ENCODE assay signal across 12 cellular contexts in the genomic region with DNA sequence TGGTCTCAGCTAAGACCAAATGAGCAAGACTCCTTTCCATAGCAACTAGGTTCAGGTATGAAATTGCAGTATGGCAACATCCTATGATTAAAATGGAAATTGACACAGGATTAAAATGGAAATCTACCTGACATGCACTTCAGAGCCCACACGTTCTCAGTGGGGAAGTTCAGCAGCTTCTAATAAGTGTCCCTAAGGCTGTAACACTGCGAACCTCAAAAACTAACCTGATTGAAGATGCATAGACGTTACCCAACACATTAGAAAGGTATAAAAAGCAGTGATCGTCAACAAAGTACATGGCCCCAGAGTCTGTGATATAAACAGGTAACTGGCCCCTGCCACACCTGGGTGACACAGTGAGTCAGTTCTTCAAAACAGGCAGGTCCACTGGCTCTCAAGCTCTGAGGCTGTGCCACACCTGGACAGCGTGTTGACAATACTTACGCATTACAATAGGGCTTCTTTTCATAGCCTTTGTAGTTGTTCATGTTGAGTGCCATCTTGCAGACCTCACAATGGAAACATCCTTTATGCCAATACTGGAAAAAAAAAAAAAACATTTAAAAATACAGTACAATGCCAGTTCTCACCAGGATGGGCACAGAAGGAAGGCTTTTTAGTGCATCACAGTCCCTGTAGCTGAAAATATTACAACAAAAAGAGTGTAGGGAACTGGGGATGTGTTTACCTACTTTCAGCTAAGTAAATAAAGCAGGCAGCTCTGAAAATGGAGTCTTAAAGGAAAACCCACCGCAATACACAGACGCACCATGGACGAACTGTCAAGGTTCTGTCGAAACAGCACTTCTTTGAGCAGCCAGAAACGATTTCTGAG.
DNase-seq lines count a peak whose midpoint lies in the region; ATAC-seq, FAIRE-seq and TF ChIP-seq lines count a peak whose summit lies in the region.
"Had no signal": no experiment of that assay in that cellular context is flagged by ENCODE, and none has a peak within 500 bp of the region (broad histone marks: within the 10 kb centered on the region; RNA-seq: fewer than 3 reads in every experiment).

No MANE protein-coding gene starts in this region.

- peak overlapping the region in 9 of 12 donors; percentile 52 to 74 (median 65) for H3K4me3 ChIP-seq in heart left ventricle
- peak overlapping the region; percentile 94 for H3K4me3 ChIP-seq in bronchial epithelial cell (ENCODE audit: low read depth, low read length)
- peak overlapping the region; percentile 53 to 77 (median 64) for H3K4me3 ChIP-seq in liver (ENCODE audit: low read depth in 1 of 3, low read length in 3 of 3)
- H3K4me3 ChIP-seq in urinary bladder (ENCODE audit: low read depth, low read length): peak overlapping the region; percentile 64
- H3K4me3 ChIP-seq in BE2C (ENCODE audit: low read depth, low read length): no peak overlapping the region; the same call in 1 of the 2 replicates
- H3K4me3 ChIP-seq: BLaER1 treated with 17β-estradiol and CSF1 and Interleukin-3, amounts not matched to agents 10 nM and 100 nM had no signal

- DNase-seq in heart left ventricle (no peak), left ventricle myocardium superior (no peak), bronchial epithelial cell (ENCODE audit: low read depth) (no peak), NCI-H2196 treated with DMSO at 0.1 percent for 48 hours (lab: John Stamatoyannopoulos, UW; ENCODE audit: unreplicated experiment) (no peak), BE2C (no peak)
- no peak for DNase-seq in activated CD4-positive, alpha-beta T cell treated with anti-CD3 and anti-CD28 coated beads, Interleukin-2, amount 50 U/mL, for 4 hours
- DNase-seq: activated gamma-delta T cell treated with Interleukin-2 at 50 U/mL for 16 hours; stimulated activated CD4-positive, alpha-beta T cell treated with anti-CD3 and anti-CD28 coated beads, Interleukin-1b, Interleukin-23, amount 100 ng/mL, for 48 hours; T-helper 17 cell had no signal

- H3K4me1 ChIP-seq in heart left ventricle (peaks cover 0 to 26% (median 6%) of the 10 kb centered on the region in 12 donors), liver (ENCODE audit: control insufficient read depth in 4 of 4, insufficient read depth in 4 of 4, low read length in 3 of 4) (peaks cover 7 to 28% (median 14%) of the 10 kb centered on the region in 4 donors), urinary bladder (ENCODE audit: insufficient read depth) (no peaks in the 10 kb centered on the region), BE2C (no peaks in the 10 kb centered on the region)

- no peak for TF ChIP-seq CTCF in heart left ventricle (IDR thresholded peaks at IDR 0.05)
- no peak for TF ChIP-seq CTCF in bronchial epithelial cell (IDR thresholded peaks at IDR 0.05; ENCODE audit: insufficient read depth, low read length, severe bottlenecking)
- no peak for TF ChIP-seq CTCF in liver (IDR thresholded peaks at IDR 0.05; ENCODE audit: low read depth, low read length, missing input control)
- no peak for TF ChIP-seq CTCF in BE2C (IDR thresholded peaks at IDR 0.05; ENCODE audit: low read depth, low read length)

- H3K27me3 ChIP-seq in heart left ventricle (peaks cover 0 to 31% (median 0%) of the 10 kb centered on the region in 9 donors), bronchial epithelial cell (ENCODE audit: control insufficient read depth, insufficient read depth, low read length) (no peaks in the 10 kb centered on the region), liver (ENCODE audit: control insufficient read depth in 4 of 4, insufficient read depth in 4 of 4, low read length in 3 of 4) (peaks cover 0 to 4% (median 0%) of the 10 kb centered on the region in 4 donors), BE2C (peaks cover 23% of the 10 kb centered on the region)

- H3K27ac ChIP-seq in heart left ventricle: peak overlapping the region in 1 of 12 donors; percentile 76
- no peak overlapping the region for H3K27ac ChIP-seq in liver (ENCODE audit: low read depth in 1 of 2, low read length in 2 of 2)
- no peak overlapping the region for H3K27ac ChIP-seq in urinary bladder (ENCODE audit: low read depth)
- H3K27ac ChIP-seq: BLaER1 treated with 17β-estradiol and CSF1 and Interleukin-3, amounts not matched to agents 10 nM and 100 nM had no signal

- ATAC-seq in heart left ventricle: no peak
- no peak for ATAC-seq in left ventricle myocardium superior
- ATAC-seq: T-helper 17 cell had no signal

- WGBS in heart left ventricle, 4 donors: 76 to 84% (median 80%) methylated on average over 11 of the region's 11 CpGs
- 54% methylated on average over 11 of the region's 11 CpGs for WGBS in liver
- WGBS in urinary bladder: 77% methylated on average over 11 of the region's 11 CpGs

- no peak for TF ChIP-seq RAD21 in liver (IDR thresholded peaks at IDR 0.05)

- intact Hi-C loops in heart left ventricle (cut with DNase I) (no loop called here), left ventricle myocardium superior (cut with micrococcal nuclease) (no loop called here)

- FAIRE-seq in bronchial epithelial cell (lab: Jason Lieb, UNC): no peak

- H3K9me3 ChIP-seq in heart left ventricle (no peaks in the 10 kb centered on the region), liver (ENCODE audit: control insufficient read depth in 4 of 4, low read length in 3 of 4) (no peaks in the 10 kb centered on the region), BE2C (no peaks in the 10 kb centered on the region)

- no peak for TF ChIP-seq POLR2A in heart left ventricle (IDR thresholded peaks at IDR 0.05)

- no peaks in the 10 kb centered on the region for H3K36me3 ChIP-seq in heart left ventricle
- peaks cover 4% of the 10 kb centered on the region for H3K36me3 ChIP-seq in bronchial epithelial cell (ENCODE audit: control insufficient read depth, insufficient read depth, low read length)
- H3K36me3 ChIP-seq in liver (ENCODE audit: control insufficient read depth in 4 of 4, insufficient read depth in 3 of 4, low read depth in 1 of 4, low read length in 3 of 4): no peaks in the 10 kb centered on the region
- H3K36me3 ChIP-seq in urinary bladder (ENCODE audit: insufficient read depth): no peaks in the 10 kb centered on the region
- H3K36me3 ChIP-seq in BE2C: no peaks in the 10 kb centered on the region
- H3K36me3 ChIP-seq: BLaER1 treated with 17β-estradiol and CSF1 and Interleukin-3, amounts not matched to agents 10 nM and 100 nM had no signal

- H3K9ac ChIP-seq in liver (ENCODE audit: low read depth in 1 of 2, low read length in 2 of 2): peak overlapping the region in 1 of 2 donors; percentile 58
- H3K9ac ChIP-seq: BLaER1 treated with 17β-estradiol and CSF1 and Interleukin-3, amounts not matched to agents 10 nM and 100 nM had no signal

TF ChIP-seq in liver, 16 proteins besides CTCF, POLR2A, EP300 and RAD21:
- TF ChIP-seq RXRA (IDR thresholded peaks at IDR 0.05) (no peak), JUND (IDR thresholded peaks at IDR 0.05) (no peak), SP1 (IDR thresholded peaks at IDR 0.05) (no peak), EGR1 (IDR thresholded peaks at IDR 0.05; ENCODE audit: low read depth in 2 of 2) (no peak), GABPA (IDR thresholded peaks at IDR 0.05 in 1 of 2, conservative IDR thresholded peaks at IDR 0.05 in 1 of 2) (no peak), FOXA2 (IDR thresholded peaks at IDR 0.05) (peak; percentile 87), FOXA1 (IDR thresholded peaks at IDR 0.05) (peak; percentile 57), HNF4A (conservative IDR thresholded peaks at IDR 0.05) (no peak), HNF4G (IDR thresholded peaks at IDR 0.05) (no peak), YY1 (IDR thresholded peaks at IDR 0.05) (peak; percentile 52), NR2F2 (IDR thresholded peaks at IDR 0.05) (no peak)
- TF ChIP-seq, protein P1, sequence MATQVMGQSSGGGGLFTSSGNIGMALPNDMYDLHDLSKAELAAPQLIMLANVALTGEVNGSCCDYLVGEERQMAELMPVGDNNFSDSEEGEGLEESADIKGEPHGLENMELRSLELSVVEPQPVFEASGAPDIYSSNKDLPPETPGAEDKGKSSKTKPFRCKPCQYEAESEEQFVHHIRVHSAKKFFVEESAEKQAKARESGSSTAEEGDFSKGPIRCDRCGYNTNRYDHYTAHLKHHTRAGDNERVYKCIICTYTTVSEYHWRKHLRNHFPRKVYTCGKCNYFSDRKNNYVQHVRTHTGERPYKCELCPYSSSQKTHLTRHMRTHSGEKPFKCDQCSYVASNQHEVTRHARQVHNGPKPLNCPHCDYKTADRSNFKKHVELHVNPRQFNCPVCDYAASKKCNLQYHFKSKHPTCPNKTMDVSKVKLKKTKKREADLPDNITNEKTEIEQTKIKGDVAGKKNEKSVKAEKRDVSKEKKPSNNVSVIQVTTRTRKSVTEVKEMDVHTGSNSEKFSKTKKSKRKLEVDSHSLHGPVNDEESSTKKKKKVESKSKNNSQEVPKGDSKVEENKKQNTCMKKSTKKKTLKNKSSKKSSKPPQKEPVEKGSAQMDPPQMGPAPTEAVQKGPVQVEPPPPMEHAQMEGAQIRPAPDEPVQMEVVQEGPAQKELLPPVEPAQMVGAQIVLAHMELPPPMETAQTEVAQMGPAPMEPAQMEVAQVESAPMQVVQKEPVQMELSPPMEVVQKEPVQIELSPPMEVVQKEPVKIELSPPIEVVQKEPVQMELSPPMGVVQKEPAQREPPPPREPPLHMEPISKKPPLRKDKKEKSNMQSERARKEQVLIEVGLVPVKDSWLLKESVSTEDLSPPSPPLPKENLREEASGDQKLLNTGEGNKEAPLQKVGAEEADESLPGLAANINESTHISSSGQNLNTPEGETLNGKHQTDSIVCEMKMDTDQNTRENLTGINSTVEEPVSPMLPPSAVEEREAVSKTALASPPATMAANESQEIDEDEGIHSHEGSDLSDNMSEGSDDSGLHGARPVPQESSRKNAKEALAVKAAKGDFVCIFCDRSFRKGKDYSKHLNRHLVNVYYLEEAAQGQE (IDR thresholded peaks at IDR 0.05): no peak
